ENCODE assay signal across 16 cellular contexts in the genomic region with DNA sequence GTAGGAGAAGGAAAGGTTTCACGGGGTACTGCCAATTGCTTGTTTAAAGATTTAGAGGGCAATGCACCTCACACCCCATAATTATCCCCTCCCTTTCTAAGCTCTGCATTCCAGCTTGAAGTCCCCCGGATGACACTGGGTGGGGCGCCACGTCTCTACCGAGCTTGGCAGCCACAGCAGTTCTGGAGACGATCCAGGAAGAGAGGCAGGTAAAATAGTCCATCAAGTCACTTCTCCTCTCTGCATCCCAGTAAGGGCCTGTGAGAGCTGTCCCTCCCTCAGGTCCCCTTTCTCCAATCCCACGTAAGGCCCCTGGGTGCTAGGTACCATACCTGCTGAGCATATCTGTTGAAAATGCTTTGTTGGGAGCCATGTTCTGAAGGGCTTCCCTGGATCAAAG.
DNase-seq lines count a peak whose midpoint lies in the region; ATAC-seq and TF ChIP-seq lines count a peak whose summit lies in the region.
"Had no signal": no experiment of that assay in that cellular context is flagged by ENCODE, and none has a peak within 500 bp of the region (broad histone marks: within the 10 kb centered on the region; RNA-seq: fewer than 3 reads in every experiment).

No MANE protein-coding gene starts in this region.

- TF ChIP-seq EP300 in sigmoid colon (IDR thresholded peaks at IDR 0.05), result no peak

- H3K27me3 Mint-ChIP-seq in natural killer cell treated with Interleukin-12 subunit alpha and Interleukin-12 subunit beta and Interleukin-15 and Interleukin-18, amount 100 ng/mL, for 72 hours, result peaks cover 0 to 14% of the 10 kb centered on the region in 2 donors
- H3K27me3 Mint-ChIP-seq in natural killer cell (ENCODE audit: low read depth in 2 of 2), result peaks cover 5 to 9% of the 10 kb centered on the region in 2 donors

- no peak for TF ChIP-seq CTCF in natural killer cell (IDR thresholded peaks at IDR 0.05)
- TF ChIP-seq CTCF in WERI-Rb-1 (IDR thresholded peaks at IDR 0.05; ENCODE audit: low read depth, low read length), result no peak
- no peak for TF ChIP-seq CTCF in sigmoid colon (IDR thresholded peaks at IDR 0.05)

- no peak overlapping the region for H3K27ac ChIP-seq in WERI-Rb-1
- H3K27ac ChIP-seq in sigmoid colon, result no peak overlapping the region
- H3K27ac ChIP-seq: GM23248 had no signal

- H3K4me3 ChIP-seq in WERI-Rb-1 (ENCODE audit: low read depth, low read length) (no peak overlapping the region), sigmoid colon (no peak overlapping the region)
- H3K4me3 ChIP-seq: GM23248, HAP-1 had no signal

- no peak for ATAC-seq in natural killer cell treated with Interleukin-12 subunit alpha and Interleukin-12 subunit beta and Interleukin-15 and Interleukin-18, amount 100 ng/mL, for 72 hours
- ATAC-seq in natural killer cell, result no peak

- H3K9me3 Mint-ChIP-seq in natural killer cell treated with Interleukin-12 subunit alpha and Interleukin-12 subunit beta and Interleukin-15 and Interleukin-18, amount 100 ng/mL, for 72 hours, result no peaks in the 10 kb centered on the region
- no peaks in the 10 kb centered on the region for H3K9me3 Mint-ChIP-seq in natural killer cell
- H3K9me3 Mint-ChIP-seq: CD4-positive, CD25-positive, alpha-beta regulatory T cell; CD8-positive, alpha-beta memory T cell had no signal

- 61 to 82% methylated on average over 7 of the region's 7 CpGs for WGBS in sigmoid colon, 2 donors

- H3K27ac Mint-ChIP-seq in natural killer cell treated with Interleukin-12 subunit alpha and Interleukin-12 subunit beta and Interleukin-15 and Interleukin-18, amount 100 ng/mL, for 72 hours, result no peak overlapping the region
- no peak overlapping the region for H3K27ac Mint-ChIP-seq in natural killer cell
- H3K27ac Mint-ChIP-seq: CD4-positive, CD25-positive, alpha-beta regulatory T cell; CD8-positive, alpha-beta memory T cell had no signal

- H3K4me1 Mint-ChIP-seq in natural killer cell treated with Interleukin-12 subunit alpha and Interleukin-12 subunit beta and Interleukin-15 and Interleukin-18, amount 100 ng/mL, for 72 hours (ENCODE audit: low read depth in 2 of 2), result no peaks in the 10 kb centered on the region
- H3K4me1 Mint-ChIP-seq in natural killer cell, result no peaks in the 10 kb centered on the region
- H3K4me1 Mint-ChIP-seq: CD4-positive, CD25-positive, alpha-beta regulatory T cell; CD8-positive, alpha-beta memory T cell had no signal

- H3K4me1 ChIP-seq in sigmoid colon, result no peaks in the 10 kb centered on the region
- H3K4me1 ChIP-seq: BE2C, Caco-2, HAP-1 had no signal

- no peak for TF ChIP-seq POLR2A in sigmoid colon (IDR thresholded peaks at IDR 0.05)

- H3K9me3 ChIP-seq in WERI-Rb-1 (ENCODE audit: severe bottlenecking) (no peaks in the 10 kb centered on the region), sigmoid colon (no peaks in the 10 kb centered on the region)
- H3K9me3 ChIP-seq: BE2C, Caco-2, HAP-1 had no signal

- H3K36me3 ChIP-seq in WERI-Rb-1, result no peaks in the 10 kb centered on the region
- no peaks in the 10 kb centered on the region for H3K36me3 ChIP-seq in sigmoid colon
- H3K36me3 ChIP-seq: BE2C, HAP-1 had no signal

- H3K27me3 ChIP-seq in WERI-Rb-1 (ENCODE audit: insufficient read depth, low read depth, severe bottlenecking) (no peaks in the 10 kb centered on the region), sigmoid colon (no peaks in the 10 kb centered on the region)
- H3K27me3 ChIP-seq: BE2C had no signal

- no peaks in the 10 kb centered on the region for H3K36me3 Mint-ChIP-seq in natural killer cell treated with Interleukin-12 subunit alpha and Interleukin-12 subunit beta and Interleukin-15 and Interleukin-18, amount 100 ng/mL, for 72 hours
- no peaks in the 10 kb centered on the region for H3K36me3 Mint-ChIP-seq in natural killer cell
- H3K36me3 Mint-ChIP-seq: CD4-positive, CD25-positive, alpha-beta regulatory T cell; CD8-positive, alpha-beta memory T cell had no signal

- DNase-seq in natural killer cell treated with Interleukin-12 subunit alpha and Interleukin-12 subunit beta and Interleukin-15 and Interleukin-18, amount 100 ng/mL, for 72 hours (ENCODE audit: low spot score), result peak; percentile 58
- DNase-seq in natural killer cell (no peak), WERI-Rb-1 (peak; percentile 1), sigmoid colon (peak; percentile 29), AG08396 (ENCODE audit: low spot score) (no peak), SKM-1 (lab: John Stamatoyannopoulos, UW; ENCODE audit: unreplicated experiment) (no peak), DMS153 (lab: John Stamatoyannopoulos, UW) (no peak)
- DNase-seq: BE2C; C1 segment of cervical spinal cord; Caco-2; CD4-positive, CD25-positive, alpha-beta regulatory T cell; CD8-positive, alpha-beta memory T cell; DMS79; GDM1; GM23248 had no signal

- intact Hi-C loops in natural killer cell (cut with micrococcal nuclease) (no loop called here), sigmoid colon (cut with DNase I) (no loop called here)

- no peak overlapping the region for H3K4me3 Mint-ChIP-seq in natural killer cell treated with Interleukin-12 subunit alpha and Interleukin-12 subunit beta and Interleukin-15 and Interleukin-18, amount 100 ng/mL, for 72 hours
- no peak overlapping the region for H3K4me3 Mint-ChIP-seq in natural killer cell
- H3K4me3 Mint-ChIP-seq: CD4-positive, CD25-positive, alpha-beta regulatory T cell; CD8-positive, alpha-beta memory T cell had no signal

Comparison
In these comparisons a context has a peak if more than half of its experiments do, and no peak if none do; other contexts are left out.
1. DNase-seq: peak in natural killer cell treated with Interleukin-12 subunit alpha and Interleukin-12 subunit beta and Interleukin-15 and Interleukin-18, amount 100 ng/mL, for 72 hours (single experiment), WERI-Rb-1 (single experiment) and sigmoid colon (single experiment); none in natural killer cell (single experiment), AG08396 (single experiment), SKM-1 (single experiment) and DMS153 (single experiment).